ENCODE assay signal across 1 cellular context in genomic region chr12:114689075-114689994, GRCh38.
TF ChIP-seq lines count a peak whose summit lies in the region.

No MANE protein-coding gene starts in this region.

TF ChIP-seq in GM23338, 12 proteins besides CTCF, POLR2A, EP300 and RAD21 (continued from another document):
- TF ChIP-seq ZNF462 (CRISPR knock-in tag; IDR thresholded peaks at IDR 0.05) (no peak), JUNB (IDR thresholded peaks at IDR 0.05; ENCODE audit: unreplicated experiment) (no peak), EZH2 (IDR thresholded peaks at IDR 0.05; ENCODE audit: low read depth, unreplicated experiment) (peak; percentile 57)
- TF ChIP-seq, protein P1, sequence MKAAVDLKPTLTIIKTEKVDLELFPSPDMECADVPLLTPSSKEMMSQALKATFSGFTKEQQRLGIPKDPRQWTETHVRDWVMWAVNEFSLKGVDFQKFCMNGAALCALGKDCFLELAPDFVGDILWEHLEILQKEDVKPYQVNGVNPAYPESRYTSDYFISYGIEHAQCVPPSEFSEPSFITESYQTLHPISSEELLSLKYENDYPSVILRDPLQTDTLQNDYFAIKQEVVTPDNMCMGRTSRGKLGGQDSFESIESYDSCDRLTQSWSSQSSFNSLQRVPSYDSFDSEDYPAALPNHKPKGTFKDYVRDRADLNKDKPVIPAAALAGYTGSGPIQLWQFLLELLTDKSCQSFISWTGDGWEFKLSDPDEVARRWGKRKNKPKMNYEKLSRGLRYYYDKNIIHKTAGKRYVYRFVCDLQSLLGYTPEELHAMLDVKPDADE (IDR thresholded peaks at IDR 0.05): no peak
- TF ChIP-seq, protein P2, sequence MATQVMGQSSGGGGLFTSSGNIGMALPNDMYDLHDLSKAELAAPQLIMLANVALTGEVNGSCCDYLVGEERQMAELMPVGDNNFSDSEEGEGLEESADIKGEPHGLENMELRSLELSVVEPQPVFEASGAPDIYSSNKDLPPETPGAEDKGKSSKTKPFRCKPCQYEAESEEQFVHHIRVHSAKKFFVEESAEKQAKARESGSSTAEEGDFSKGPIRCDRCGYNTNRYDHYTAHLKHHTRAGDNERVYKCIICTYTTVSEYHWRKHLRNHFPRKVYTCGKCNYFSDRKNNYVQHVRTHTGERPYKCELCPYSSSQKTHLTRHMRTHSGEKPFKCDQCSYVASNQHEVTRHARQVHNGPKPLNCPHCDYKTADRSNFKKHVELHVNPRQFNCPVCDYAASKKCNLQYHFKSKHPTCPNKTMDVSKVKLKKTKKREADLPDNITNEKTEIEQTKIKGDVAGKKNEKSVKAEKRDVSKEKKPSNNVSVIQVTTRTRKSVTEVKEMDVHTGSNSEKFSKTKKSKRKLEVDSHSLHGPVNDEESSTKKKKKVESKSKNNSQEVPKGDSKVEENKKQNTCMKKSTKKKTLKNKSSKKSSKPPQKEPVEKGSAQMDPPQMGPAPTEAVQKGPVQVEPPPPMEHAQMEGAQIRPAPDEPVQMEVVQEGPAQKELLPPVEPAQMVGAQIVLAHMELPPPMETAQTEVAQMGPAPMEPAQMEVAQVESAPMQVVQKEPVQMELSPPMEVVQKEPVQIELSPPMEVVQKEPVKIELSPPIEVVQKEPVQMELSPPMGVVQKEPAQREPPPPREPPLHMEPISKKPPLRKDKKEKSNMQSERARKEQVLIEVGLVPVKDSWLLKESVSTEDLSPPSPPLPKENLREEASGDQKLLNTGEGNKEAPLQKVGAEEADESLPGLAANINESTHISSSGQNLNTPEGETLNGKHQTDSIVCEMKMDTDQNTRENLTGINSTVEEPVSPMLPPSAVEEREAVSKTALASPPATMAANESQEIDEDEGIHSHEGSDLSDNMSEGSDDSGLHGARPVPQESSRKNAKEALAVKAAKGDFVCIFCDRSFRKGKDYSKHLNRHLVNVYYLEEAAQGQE (IDR thresholded peaks at IDR 0.05; ENCODE audit: unreplicated experiment): no peak
